15 cellular contexts compared by ENCODE assay signal in the genomic region with DNA sequence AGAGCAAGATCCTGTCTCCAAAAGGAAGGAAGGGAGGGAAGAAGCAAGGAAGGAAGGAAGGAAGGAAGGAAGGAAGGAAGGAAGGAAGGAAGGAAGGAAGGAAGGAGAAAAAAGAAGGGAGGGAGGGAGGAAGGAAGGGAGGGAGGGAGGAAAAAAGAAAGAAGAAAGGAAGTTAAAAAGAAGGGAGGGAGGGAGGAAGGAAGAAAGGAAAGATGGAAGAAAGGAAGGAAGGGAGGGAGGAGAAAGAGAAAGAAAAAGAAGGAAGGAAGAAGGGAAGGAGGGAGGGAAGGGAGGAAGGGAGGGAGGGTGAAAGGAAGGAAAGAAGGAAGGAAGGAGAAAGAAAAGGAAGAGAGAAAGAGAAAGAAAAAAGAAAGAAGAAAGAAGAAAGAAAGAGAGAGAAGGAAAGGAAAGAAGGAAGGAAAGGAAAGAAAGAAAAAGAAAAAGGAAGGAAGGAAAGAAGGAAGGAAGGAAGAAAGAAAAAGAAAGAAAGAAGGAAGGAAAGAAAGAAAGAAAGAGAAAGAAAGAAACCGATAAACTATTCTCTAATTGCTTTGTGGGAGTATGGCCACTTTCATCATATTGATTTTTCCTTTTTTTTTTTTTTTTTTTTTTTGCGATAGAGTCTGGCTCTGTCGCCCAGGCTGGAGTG. TPM values are rescaled to one million over a fixed set of nuclear protein-coding genes. Genes with fewer than 3 reads are reported as not detected.
DNase-seq lines count a peak whose midpoint lies in the region; TF ChIP-seq lines count a peak whose summit lies in the region.
"Had no signal": no experiment of that assay in that cellular context is flagged by ENCODE, and none has a peak within 500 bp of the region (broad histone marks: within the 10 kb centered on the region; RNA-seq: fewer than 3 reads in every experiment).

No MANE protein-coding gene starts in this region.

- CTCF ChIA-PET in Calu3 (lab: Charles Lee) = no interaction called here
- CTCF ChIA-PET in HEK293 (lab: Yijun Ruan, JAX) = interaction anchor here (0.9 kb wide), 1 partner anchor 14 kb away, joined by 3 read pairs; no protein-coding TSS in a partner anchor

- H3K27me3 Mint-ChIP-seq in Calu3 (ENCODE audit: unreplicated experiment) (peaks cover 60% of the 10 kb centered on the region), chondrocyte (ENCODE audit: low read depth) (peaks cover 10% of the 10 kb centered on the region)

- H3K27ac ChIP-seq in HEK293 (ENCODE audit: extremely low read depth, low read depth, low read length) = no peak overlapping the region

- no TSS peak for BruUV-seq in Calu3 (replicated peaks; lab: Mats Ljungman, UMichigan)

- POLR2A ChIA-PET in HEK293 (lab: Yijun Ruan, JAX) = no interaction called here

- no peaks in the 10 kb centered on the region for H3K4me1 ChIP-seq in HEK293 (ENCODE audit: control insufficient read depth, insufficient read depth, low read length)
- H3K4me1 ChIP-seq: HAP-1 had no signal

- no peaks in the 10 kb centered on the region for H3K9me3 ChIP-seq in HEK293 (ENCODE audit: control insufficient read depth, insufficient read depth, low read depth, low read length)
- H3K9me3 ChIP-seq: HAP-1 had no signal

- intact Hi-C loops in Calu3 (cut with micrococcal nuclease; ENCODE audit: unreplicated experiment) = no loop called here

- H3K36me3 Mint-ChIP-seq in Calu3 (ENCODE audit: insufficient read depth, unreplicated experiment) = no peaks in the 10 kb centered on the region
- H3K36me3 Mint-ChIP-seq in chondrocyte (ENCODE audit: low read depth) = no peaks in the 10 kb centered on the region

- no peak for TF ChIP-seq CTCF in Calu3 (IDR thresholded peaks at IDR 0.05; ENCODE audit: unreplicated experiment)
- no peak for TF ChIP-seq CTCF in HEK293 (tag by site-specific recombination; IDR thresholded peaks at IDR 0.05)
- TF ChIP-seq CTCF in chondrocyte (IDR thresholded peaks at IDR 0.05) = no peak

- peaks cover 2% of the 10 kb centered on the region for H3K9me3 Mint-ChIP-seq in Calu3 (ENCODE audit: low read depth, unreplicated experiment)
- peaks cover 7% of the 10 kb centered on the region for H3K9me3 Mint-ChIP-seq in chondrocyte (ENCODE audit: low read depth)

- no peak overlapping the region for H3K4me3 ChIP-seq in HEK293 (ENCODE audit: low read depth, low read length)
- H3K4me3 ChIP-seq: HAP-1 had no signal

- H3K27ac Mint-ChIP-seq in Calu3 (ENCODE audit: unreplicated experiment) = peak overlapping the region; percentile 4
- H3K27ac Mint-ChIP-seq in chondrocyte (ENCODE audit: unreplicated experiment) = peak overlapping the region; percentile 18
- H3K27ac Mint-ChIP-seq: CD4-positive, alpha-beta memory T cell had no signal

- H3K4me3 Mint-ChIP-seq in Calu3 (ENCODE audit: low read depth, unreplicated experiment) = no peak overlapping the region
- H3K4me3 Mint-ChIP-seq in chondrocyte (ENCODE audit: unreplicated experiment) = no peak overlapping the region
- H3K4me3 Mint-ChIP-seq: CD4-positive, alpha-beta memory T cell had no signal

- peaks cover 15% of the 10 kb centered on the region for H3K4me1 Mint-ChIP-seq in Calu3 (ENCODE audit: low read depth, unreplicated experiment)
- H3K4me1 Mint-ChIP-seq in chondrocyte (ENCODE audit: low read depth) = no peaks in the 10 kb centered on the region
- H3K4me1 Mint-ChIP-seq: CD4-positive, alpha-beta memory T cell had no signal

- H3K36me3 ChIP-seq in HEK293 (ENCODE audit: control insufficient read depth in 2 of 2, insufficient read depth in 1 of 2, low read length in 2 of 2) = no peaks in the 10 kb centered on the region
- H3K36me3 ChIP-seq: HAP-1 had no signal

- DNase-seq in Calu3 (no peak), chondrocyte (ENCODE audit: low spot score) (no peak), NCI-H1417 (lab: John Stamatoyannopoulos, UW) (no peak), medulla oblongata (ENCODE audit: extremely low spot score) (no peak), NCI-H1092 (lab: John Stamatoyannopoulos, UW) (no peak)
- DNase-seq: C1 segment of cervical spinal cord; CD4-positive, alpha-beta memory T cell; COR-L47; DMS153; DND-41; GOT3 had no signal

TF ChIP-seq in HEK293, 187 proteins besides CTCF, POLR2A, EP300 and RAD21:
- TF ChIP-seq ZNF843 (tag by site-specific recombination; IDR thresholded peaks at IDR 0.05) (no peak), ZNF266 (tag by site-specific recombination; IDR thresholded peaks at IDR 0.05; ENCODE audit: low read depth) (no peak), ZNF830 (tag by site-specific recombination; IDR thresholded peaks at IDR 0.05; ENCODE audit: low read depth) (no peak), ZNF311 (tag by site-specific recombination; IDR thresholded peaks at IDR 0.05; ENCODE audit: borderline replicate concordance) (0 out of 2 replicates have a peak, but pooled peaks have one; percentile 17), ZNF2 (tag by site-specific recombination; IDR thresholded peaks at IDR 0.05) (no peak), ZNF473 (tag by site-specific recombination; IDR thresholded peaks at IDR 0.05) (0 out of 2 replicates have a peak, but pooled peaks have one; percentile 26), ZNF223 (tag by site-specific recombination; IDR thresholded peaks at IDR 0.05) (no peak), ZNF670 (tag by site-specific recombination; IDR thresholded peaks at IDR 0.05; ENCODE audit: low read depth) (no peak), ZNF133 (tag by site-specific recombination; IDR thresholded peaks at IDR 0.05) (no peak), ZNF366 (tag by site-specific recombination; conservative IDR thresholded peaks at IDR 0.05) (peak; percentile 96), SP7 (tag by site-specific recombination; IDR thresholded peaks at IDR 0.05) (no peak), HOXD13 (CRISPR knock-in tag; IDR thresholded peaks at IDR 0.05; ENCODE audit: borderline replicate concordance) (no peak), ZNF140 (tag by site-specific recombination; IDR thresholded peaks at IDR 0.05) (no peak), PRDM1 (tag by site-specific recombination; IDR thresholded peaks at IDR 0.05) (peak; percentile 77), ZNF354C (tag by site-specific recombination; IDR thresholded peaks at IDR 0.05; ENCODE audit: borderline replicate concordance, low read depth) (0 out of 2 replicates have a peak, but pooled peaks have one; percentile 22), ZBTB20 (tag by site-specific recombination; IDR thresholded peaks at IDR 0.05) (no peak), ZNF501 (tag by site-specific recombination; IDR thresholded peaks at IDR 0.05) (no peak), KLF7 (tag by site-specific recombination; IDR thresholded peaks at IDR 0.05; ENCODE audit: borderline replicate concordance) (no peak), ZNF510 (tag by site-specific recombination; IDR thresholded peaks at IDR 0.05; ENCODE audit: insufficient replicate concordance) (no peak), ZNF239 (tag by site-specific recombination; IDR thresholded peaks at IDR 0.05) (no peak), KLF10 (tag by site-specific recombination; IDR thresholded peaks at IDR 0.05) (no peak)
- TF ChIP-seq, protein P1, sequence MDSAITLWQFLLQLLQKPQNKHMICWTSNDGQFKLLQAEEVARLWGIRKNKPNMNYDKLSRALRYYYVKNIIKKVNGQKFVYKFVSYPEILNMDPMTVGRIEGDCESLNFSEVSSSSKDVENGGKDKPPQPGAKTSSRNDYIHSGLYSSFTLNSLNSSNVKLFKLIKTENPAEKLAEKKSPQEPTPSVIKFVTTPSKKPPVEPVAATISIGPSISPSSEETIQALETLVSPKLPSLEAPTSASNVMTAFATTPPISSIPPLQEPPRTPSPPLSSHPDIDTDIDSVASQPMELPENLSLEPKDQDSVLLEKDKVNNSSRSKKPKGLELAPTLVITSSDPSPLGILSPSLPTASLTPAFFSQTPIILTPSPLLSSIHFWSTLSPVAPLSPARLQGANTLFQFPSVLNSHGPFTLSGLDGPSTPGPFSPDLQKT (IDR thresholded peaks at IDR 0.05; ENCODE audit: borderline replicate concordance, low read depth, low read length) = no peak
- TF ChIP-seq, protein P2, sequence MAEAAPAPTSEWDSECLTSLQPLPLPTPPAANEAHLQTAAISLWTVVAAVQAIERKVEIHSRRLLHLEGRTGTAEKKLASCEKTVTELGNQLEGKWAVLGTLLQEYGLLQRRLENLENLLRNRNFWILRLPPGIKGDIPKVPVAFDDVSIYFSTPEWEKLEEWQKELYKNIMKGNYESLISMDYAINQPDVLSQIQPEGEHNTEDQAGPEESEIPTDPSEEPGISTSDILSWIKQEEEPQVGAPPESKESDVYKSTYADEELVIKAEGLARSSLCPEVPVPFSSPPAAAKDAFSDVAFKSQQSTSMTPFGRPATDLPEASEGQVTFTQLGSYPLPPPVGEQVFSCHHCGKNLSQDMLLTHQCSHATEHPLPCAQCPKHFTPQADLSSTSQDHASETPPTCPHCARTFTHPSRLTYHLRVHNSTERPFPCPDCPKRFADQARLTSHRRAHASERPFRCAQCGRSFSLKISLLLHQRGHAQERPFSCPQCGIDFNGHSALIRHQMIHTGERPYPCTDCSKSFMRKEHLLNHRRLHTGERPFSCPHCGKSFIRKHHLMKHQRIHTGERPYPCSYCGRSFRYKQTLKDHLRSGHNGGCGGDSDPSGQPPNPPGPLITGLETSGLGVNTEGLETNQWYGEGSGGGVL (tag by site-specific recombination; IDR thresholded peaks at IDR 0.05) = no peak
- TF ChIP-seq, protein P3, sequence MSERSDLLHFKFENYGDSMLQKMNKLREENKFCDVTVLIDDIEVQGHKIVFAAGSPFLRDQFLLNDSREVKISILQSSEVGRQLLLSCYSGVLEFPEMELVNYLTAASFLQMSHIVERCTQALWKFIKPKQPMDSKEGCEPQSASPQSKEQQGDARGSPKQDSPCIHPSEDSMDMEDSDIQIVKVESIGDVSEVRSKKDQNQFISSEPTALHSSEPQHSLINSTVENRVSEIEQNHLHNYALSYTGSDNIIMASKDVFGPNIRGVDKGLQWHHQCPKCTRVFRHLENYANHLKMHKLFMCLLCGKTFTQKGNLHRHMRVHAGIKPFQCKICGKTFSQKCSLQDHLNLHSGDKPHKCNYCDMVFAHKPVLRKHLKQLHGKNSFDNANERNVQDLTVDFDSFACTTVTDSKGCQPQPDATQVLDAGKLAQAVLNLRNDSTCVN (tag by site-specific recombination; optimal IDR thresholded peaks at IDR 0.05) = no peak

RNA-seq across cellular contexts. Expression of a gene that starts 9.5 kb away (rescaled TPM):
- total RNA-seq in Calu3 (2022) (173 and 283 TPM in 2 replicates), chondrocyte (not detected in 3 replicates)
- total RNA-seq: A172, A673 had no signal

RNA-seq across cellular contexts. Expression of a gene that starts 42.2 kb away (rescaled TPM):
- total RNA-seq in Calu3 (2022) (not detected in 2 replicates), chondrocyte (not detected in 3 replicates)
- total RNA-seq: A172; A673; CD4-positive, alpha-beta memory T cell had no signal

Comparison
In these comparisons a context has a peak if more than half of its experiments do, and no peak if none do; other contexts are left out.
1. RNA of a gene that starts 9.5 kb away (total RNA-seq): 173 to 283 TPM in Calu3; not detected in chondrocyte; every median in the first group is over 100 times any median in the second.